In genomic region chr16:81642107-81642436, GRCh38 we compare ENCODE assay signal across 1 cellular context.
TF ChIP-seq lines count a peak whose summit lies in the region.

No MANE protein-coding gene starts in this region.

TF ChIP-seq in neural cell, 6 proteins besides CTCF, POLR2A, EP300 and RAD21 (continued from another document):
- TF ChIP-seq MXI1 (conservative IDR thresholded peaks at IDR 0.05; ENCODE audit: poor library complexity, severe bottlenecking) = no peak
- no peak for TF ChIP-seq REST (IDR thresholded peaks at IDR 0.05; ENCODE audit: borderline replicate concordance)
- TF ChIP-seq SMC3 (conservative IDR thresholded peaks at IDR 0.05; ENCODE audit: poor library complexity) = no peak
